Comparison of ENCODE assay signal across 29 cellular contexts in the genomic region with DNA sequence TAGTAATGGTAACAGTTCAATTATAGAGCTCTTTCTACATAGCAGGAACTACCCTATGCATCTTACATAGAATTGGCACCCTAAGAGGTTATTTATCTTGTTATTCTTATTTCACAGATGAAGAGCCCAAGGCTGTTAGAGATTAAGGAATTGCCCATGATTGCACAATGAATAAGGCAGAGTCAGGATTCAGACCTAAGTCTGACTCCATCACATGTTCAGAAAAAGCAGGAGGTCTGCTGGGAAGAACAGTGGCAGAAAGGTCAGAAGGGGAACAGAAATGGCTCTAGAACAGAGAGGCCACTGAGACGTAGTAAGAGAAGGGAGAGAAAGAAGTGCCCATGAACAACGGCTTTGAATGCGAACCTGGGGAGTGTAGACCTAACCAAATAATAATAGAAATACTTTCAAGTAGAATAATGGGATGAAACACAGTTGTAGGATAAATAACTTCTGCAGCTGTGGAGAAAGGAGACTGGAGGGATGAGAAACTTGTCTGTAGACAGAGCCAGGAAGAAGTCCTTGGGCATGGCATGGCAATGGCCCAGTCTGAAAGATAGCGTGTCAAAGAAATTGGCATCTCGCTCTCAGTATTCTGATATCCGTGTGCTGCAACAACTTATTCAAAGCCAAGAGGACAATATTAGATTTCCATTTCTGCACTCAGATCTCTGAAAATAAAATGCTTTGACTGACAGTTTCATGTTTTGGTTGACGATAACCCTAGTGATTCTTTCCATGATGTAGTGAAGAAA. TPM values are rescaled to one million over a fixed set of nuclear protein-coding genes. Genes with fewer than 3 reads are reported as not detected.
DNase-seq lines count a peak whose midpoint lies in the region; ATAC-seq, FAIRE-seq and TF ChIP-seq lines count a peak whose summit lies in the region.
"Had no signal": no experiment of that assay in that cellular context is flagged by ENCODE, and none has a peak within 500 bp of the region (broad histone marks: within the 10 kb centered on the region; RNA-seq: fewer than 3 reads in every experiment).

No MANE protein-coding gene starts in this region.

- H3K4me3 ChIP-seq in IMR-90 (ENCODE audit: insufficient read depth, low read depth, low read length) (no peak overlapping the region), K562 (no peak overlapping the region), psoas muscle (peak overlapping the region; percentile 20), aorta (ENCODE audit: low read length in 2 of 2) (no peak overlapping the region)
- H3K4me3 ChIP-seq: PC-9, SJCRH30 had no signal

- DNase-seq in IMR-90 (no peak), K562 (ENCODE audit: extremely low read depth in 1 of 4, low spot score in 3 of 4) (no peak), psoas muscle (peak; percentile 25 to 76), aorta (no peak), NCI-H2227 (lab: John Stamatoyannopoulos, UW; ENCODE audit: unreplicated experiment) (no peak)
- DNase-seq: C1 segment of cervical spinal cord; Caco-2; CD8-positive, alpha-beta T cell; HCEC 1CT; Kasumi-1; MV-4-11; NCI-H1105; NCI-H1436 treated with DMSO at 0.1 percent for 48 hours; NCI-H187 treated with DMSO at 0.1 percent for 48 hours; NCI-H2171 treated with DMSO at 0.1 percent for 48 hours; NCI-H446; NCI-H526; NCI-H82; NK-92 treated with Interleukin-12 subunit alpha and Interleukin-12 subunit beta, amount 100 ng/mL, for 24 hours; PC-9; SJCRH30 had no signal

- H3K9me1 ChIP-seq in IMR-90 (ENCODE audit: insufficient read depth, low read length) (no peaks in the 10 kb centered on the region), K562 (ENCODE audit: control insufficient read depth, insufficient read depth, low read length) (no peaks in the 10 kb centered on the region)

- TF ChIP-seq RAD21 in IMR-90 (IDR thresholded peaks at IDR 0.05; ENCODE audit: low read length) (no peak), K562 (CRISPR knock-in tag; conservative IDR thresholded peaks at IDR 0.05 in 1 of 2, IDR thresholded peaks at IDR 0.05 in 1 of 2) (no peak)

- no peaks in the 10 kb centered on the region for H3K79me1 ChIP-seq in IMR-90 (ENCODE audit: low read depth in 1 of 2, low read length in 2 of 2)

- H2AK5ac ChIP-seq in IMR-90 (ENCODE audit: low read depth, low read length): no peak overlapping the region

- intact Hi-C loops in IMR-90 (cut with micrococcal nuclease) (no loop called here), K562 (cut with micrococcal nuclease) (no loop called here), psoas muscle (cut with DNase I) (loop anchor here (5.0 to 10.0 kb wide), 3 partner anchors 45 to 208 kb away; partner anchors contain the start of gene ARL1 (in 1 of the 2)), aorta (cut with DNase I) (no loop called here)

- TF ChIP-seq POLR2A in IMR-90 (IDR thresholded peaks at IDR 0.05; ENCODE audit: low read depth, low read length) (no peak), K562 (conservative IDR thresholded peaks at IDR 0.05) (no peak)

- no peak overlapping the region for H2AFZ ChIP-seq in IMR-90 (replicated peaks; ENCODE audit: low read length, poor library complexity)
- H2AFZ ChIP-seq in K562 (ENCODE audit: low read depth, low read length): no peak overlapping the region
- H2AFZ ChIP-seq: PC-9 had no signal

- no peak overlapping the region for H3K4ac ChIP-seq in IMR-90 (ENCODE audit: low read depth, low read length)

- H3K23ac ChIP-seq in IMR-90 (ENCODE audit: low read depth, low read length): no peak overlapping the region

- in situ Hi-C loops in IMR-90 (cut with MboI; ENCODE audit: low sequenced_read_pairs): no loop called here
- in situ Hi-C loops in K562 (cut with MboI): no loop called here

- no peak overlapping the region for H3K18ac ChIP-seq in IMR-90 (ENCODE audit: low read depth, low read length)

- no peaks in the 10 kb centered on the region for H4K20me1 ChIP-seq in IMR-90 (ENCODE audit: insufficient read depth, low read length)
- no peaks in the 10 kb centered on the region for H4K20me1 ChIP-seq in K562 (replicated peaks; ENCODE audit: control insufficient read depth, insufficient read depth, low read length)

- ATAC-seq in IMR-90 (ENCODE audit: low read depth): no peak
- no peak for ATAC-seq in K562
- peak; percentile 56 to 67 (median 64) for ATAC-seq in psoas muscle
- peak; percentile 20 for ATAC-seq in aorta (ENCODE audit: low FRiP score)
- no peak for ATAC-seq in GM19397 (IDR thresholded peaks at IDR 0.05; ENCODE audit: unreplicated experiment)
- no peak for ATAC-seq in GM21390 (IDR thresholded peaks at IDR 0.05; ENCODE audit: unreplicated experiment)
- ATAC-seq: CD8-positive, alpha-beta T cell; Right ventricle myocardium inferior had no signal

- WGBS in IMR-90 (ENCODE audit: extremely low coverage in 2 of 2, insufficient read length in 1 of 2), 2 experiments: 75% methylated on average over 3 of the region's 7 CpGs; no CpG with 5 or more reads in 1 of the 2 experiments
- 4% methylated on average over 7 of the region's 7 CpGs for WGBS in K562 (ENCODE audit: insufficient coverage, low coverage, missing lambda C conversion rate)
- 22 to 41% (median 34%) methylated on average over 7 of the region's 7 CpGs for WGBS in psoas muscle, 3 donors
- WGBS in aorta, 2 donors: 30 to 39% methylated on average over 7 of the region's 7 CpGs

- H3K4me1 ChIP-seq in IMR-90 (ENCODE audit: control insufficient read depth, insufficient read depth, low read length): no peaks in the 10 kb centered on the region
- no peaks in the 10 kb centered on the region for H3K4me1 ChIP-seq in K562 (replicated peaks in 1 of 2; ENCODE audit: control insufficient read depth in 2 of 2, insufficient read depth in 2 of 2, low read length in 2 of 2)
- H3K4me1 ChIP-seq in psoas muscle: peaks cover 82% of the 10 kb centered on the region
- no peaks in the 10 kb centered on the region for H3K4me1 ChIP-seq in aorta (ENCODE audit: control insufficient read depth in 1 of 2, insufficient read depth in 2 of 2, low read length in 2 of 2)
- H3K4me1 ChIP-seq: SJCRH30 had no signal

- no peak overlapping the region for H4K91ac ChIP-seq in IMR-90 (ENCODE audit: insufficient read depth, low read depth, low read length)

- no peaks in the 10 kb centered on the region for H3K79me2 ChIP-seq in K562 (ENCODE audit: control insufficient read depth, insufficient read depth, low read length)

- H3K27ac ChIP-seq in IMR-90 (ENCODE audit: insufficient read depth, low read length) (no peak overlapping the region), K562 (ENCODE audit: extremely low read depth, low read depth, low read length) (no peak overlapping the region), psoas muscle (peak overlapping the region; percentile 88), aorta (ENCODE audit: low read depth in 1 of 2, low read length in 2 of 2) (no peak overlapping the region)
- H3K27ac ChIP-seq: HL-60, PC-9, SJCRH30 had no signal

- no peak for TF ChIP-seq CTCF in IMR-90 (conservative IDR thresholded peaks at IDR 0.05; ENCODE audit: low read depth, low read length)
- no peak for TF ChIP-seq CTCF in K562 (IDR thresholded peaks at IDR 0.05 in 2 of 3, conservative IDR thresholded peaks at IDR 0.05 in 1 of 3; ENCODE audit: insufficient read depth in 2 of 3, low read depth in 1 of 3, low read length in 3 of 3)
- TF ChIP-seq CTCF in psoas muscle (IDR thresholded peaks at IDR 0.05): no peak

- H3K36me3 ChIP-seq in IMR-90 (ENCODE audit: control insufficient read depth, insufficient read depth, low read length) (no peaks in the 10 kb centered on the region), K562 (ENCODE audit: control insufficient read depth, insufficient read depth, low read length) (no peaks in the 10 kb centered on the region), psoas muscle (ENCODE audit: insufficient read depth in 1 of 2, low read depth in 1 of 2) (peaks cover 0 to 18% of the 10 kb centered on the region in 2 donors), aorta (ENCODE audit: control insufficient read depth in 1 of 2, insufficient read depth in 2 of 2, low read length in 1 of 2) (no peaks in the 10 kb centered on the region)
- H3K36me3 ChIP-seq: SJCRH30 had no signal

- CTCF ChIA-PET in IMR-90 (lab: Yijun Ruan, JAX): no interaction called here
- CTCF ChIA-PET in K562 (lab: Yijun Ruan, JAX; ENCODE audit: low intra/inter-chr PET ratio): no interaction called here

- H3K9ac ChIP-seq in IMR-90 (ENCODE audit: low read depth, low read length) (no peak overlapping the region), K562 (ENCODE audit: insufficient read depth in 1 of 2, low read depth in 2 of 2, low read length in 2 of 2) (no peak overlapping the region)

- BruUV-seq in IMR-90 (replicated peaks; lab: Mats Ljungman, UMichigan) (no TSS peak), K562 (replicated peaks; lab: Mats Ljungman, UMichigan) (no TSS peak)

- no peak for FAIRE-seq in K562 (lab: Jason Lieb, UNC)
- FAIRE-seq: G401.6, H1 had no signal

- POLR2A ChIA-PET in IMR-90 (lab: Charles Lee; ENCODE audit: unreplicated experiment): no interaction called here
- POLR2A ChIA-PET in K562 (lab: Yijun Ruan, JAX): interaction anchor here (0.7 kb wide), 1 partner anchor 911 kb away, joined by 4 read pairs; no protein-coding TSS in a partner anchor

- H2AK9ac ChIP-seq in IMR-90 (replicated peaks; ENCODE audit: low read depth, low read length, poor library complexity): no peak overlapping the region

- H3K27me3 ChIP-seq in IMR-90 (ENCODE audit: control insufficient read depth, insufficient read depth, low read length) (no peaks in the 10 kb centered on the region), K562 (ENCODE audit: control insufficient read depth in 2 of 2, insufficient read depth in 2 of 2, low read length in 2 of 2) (peaks cover 5 to 29% of the 10 kb centered on the region in 2 experiments; a peak in 4 of 5 replicates), psoas muscle (ENCODE audit: insufficient read depth in 3 of 3, low read length in 2 of 3) (no peaks in the 10 kb centered on the region), aorta (ENCODE audit: control insufficient read depth in 1 of 2, insufficient read depth in 2 of 2, low read length in 1 of 2) (no peaks in the 10 kb centered on the region)
- H3K27me3 ChIP-seq: SJCRH30 had no signal

- dilution Hi-C loops in IMR-90 (cut with HindIII; ENCODE audit: low sequenced_read_pairs, unreplicated experiment): no loop called here

- no peak overlapping the region for H3K14ac ChIP-seq in IMR-90 (replicated peaks; ENCODE audit: low read depth, low read length)

- no peak for TF ChIP-seq EP300 in K562 (IDR thresholded peaks at IDR 0.05; ENCODE audit: low read length)

- H2BK15ac ChIP-seq in IMR-90 (ENCODE audit: low read depth, low read length): no peak overlapping the region

- H2BK120ac ChIP-seq in IMR-90 (ENCODE audit: low read depth, low read length): no peak overlapping the region

- H4K5ac ChIP-seq in IMR-90 (ENCODE audit: low read depth, low read length): no peak overlapping the region

- H3K9me3 ChIP-seq in IMR-90 (ENCODE audit: control insufficient read depth, insufficient read depth, low read length) (no peaks in the 10 kb centered on the region), K562 (replicated peaks; ENCODE audit: control insufficient read depth, insufficient read depth, low read depth, low read length) (no peaks in the 10 kb centered on the region), psoas muscle (no peaks in the 10 kb centered on the region), aorta (ENCODE audit: control insufficient read depth, low read length) (no peaks in the 10 kb centered on the region)
- H3K9me3 ChIP-seq: Caco-2, SJCRH30 had no signal

- no peak overlapping the region for H4K8ac ChIP-seq in IMR-90 (ENCODE audit: low read depth in 2 of 2, low read length in 2 of 2)

- H3K4me2 ChIP-seq in IMR-90 (ENCODE audit: low read depth, low read length) (no peak overlapping the region), K562 (ENCODE audit: insufficient read depth, low read length) (no peak overlapping the region)
- H3K4me2 ChIP-seq: PC-9 had no signal

- no peak overlapping the region for H2BK20ac ChIP-seq in IMR-90 (ENCODE audit: low read depth, low read length)

- no peak overlapping the region for H2BK5ac ChIP-seq in IMR-90 (ENCODE audit: low read depth, low read length, poor library complexity, severe bottlenecking)

- H3K56ac ChIP-seq in IMR-90 (ENCODE audit: extremely low read depth, insufficient read depth, low read length): no peak overlapping the region

RNA-seq across cellular contexts. Expression of gene MYBPC1, which starts 17.6 kb away (rescaled TPM):
- total RNA-seq in IMR-90 (2012; rRNA removed) (not detected in 2 replicates), K562 (2014; rRNA removed) (not detected in 2 replicates), K562 (2014; rRNA removed; fragmentation: Illumina TruSeq; extraction: Trizol) (not detected in 2 replicates), K562 (2015; rRNA removed; fragmentation: Illumina TruSeq; extraction: Trizol) (not detected in 2 replicates), K562 (2021) (not detected in 2 replicates), psoas muscle (1,000 to 10,000 TPM; 4,088 to 7,509 (median 4,961) TPM), aorta (not detected)
- polyA plus RNA-seq in IMR-90 (2012; rRNA removed) (not detected in 2 replicates), K562 (2011; rRNA removed) (not detected in 2 replicates), K562 (2014; fragmentation: Illumina TruSeq; extraction: Trizol) (not detected in 2 replicates), K562 (2014; fragmentation: Nextera tagmentation; extraction: Ambion mirVana) (not detected), K562 (2014; rRNA removed) (not detected in 2 replicates), psoas muscle (1,000 to 10,000 TPM; 1,084 to 2,883 (median 2,460) TPM), aorta (under 1 TPM in 1 of 2 donors, not detected in 1; 0.36 TPM)
- polyA plus RNA-seq in IMR-90 (2012; cell fraction: cytosol; rRNA removed): not detected in 2 replicates
- polyA plus RNA-seq in IMR-90 (2012; cell fraction: nucleus; rRNA removed; ENCODE audit: low replicate concordance): not detected in 2 replicates
- not detected in 2 replicates for total RNA-seq in K562 (2011; cell fraction: chromatin; rRNA removed; ENCODE audit: low replicate concordance)
- total RNA-seq in K562 (2011; cell fraction: nucleolus; rRNA removed): not detected in 2 replicates
- total RNA-seq in K562 (2011; cell fraction: nucleoplasm; rRNA removed): not detected in 2 replicates
- not detected in 2 replicates for polyA plus RNA-seq in K562 (2011; cell fraction: cytosol; rRNA removed)
- not detected in 2 replicates for polyA plus RNA-seq in K562 (2011; cell fraction: nucleus; rRNA removed)
- not detected in 2 replicates for polyA plus RNA-seq in K562 (2012)
- polyA minus RNA-seq in K562 (2011; rRNA and poly(A)+ RNA removed): not detected in 2 replicates
- not detected in 2 replicates for polyA minus RNA-seq in K562 (2011; cell fraction: cytosol; rRNA and poly(A)+ RNA removed)
- not detected in 2 replicates for polyA minus RNA-seq in K562 (2011; cell fraction: nucleus; rRNA and poly(A)+ RNA removed)
- total RNA-seq: Caco-2; CD8-positive, alpha-beta T cell; H1; M059J; PC-9; RPMI7951; SJCRH30 had no signal
- polyA plus RNA-seq: H1 had no signal

Comparison
In these comparisons a context has a peak if more than half of its experiments do, and no peak if none do; other contexts are left out.
1. ATAC-seq: peak in psoas muscle (4 of 4) and aorta (single experiment); none in IMR-90 (single experiment), K562 (single experiment), GM19397 (single experiment) and GM21390 (single experiment).
2. DNase-seq: peak in psoas muscle (2 of 2); none in IMR-90 (single experiment), K562 (0 of 4), aorta (0 of 2) and NCI-H2227 (single experiment).
3. RNA of gene MYBPC1, which starts 17.6 kb away (total RNA-seq): 4,088 to 7,509 TPM in psoas muscle; not detected in IMR-90, not detected in K562 and not detected in aorta; every median in the first group is over 1,000 times any median in the second.
4. intact Hi-C loops: an anchor here in psoas muscle (5.0 to 10.0 kb wide); none called in IMR-90, K562 and aorta.